2 cellular contexts compared by ENCODE assay signal in the genomic region with DNA sequence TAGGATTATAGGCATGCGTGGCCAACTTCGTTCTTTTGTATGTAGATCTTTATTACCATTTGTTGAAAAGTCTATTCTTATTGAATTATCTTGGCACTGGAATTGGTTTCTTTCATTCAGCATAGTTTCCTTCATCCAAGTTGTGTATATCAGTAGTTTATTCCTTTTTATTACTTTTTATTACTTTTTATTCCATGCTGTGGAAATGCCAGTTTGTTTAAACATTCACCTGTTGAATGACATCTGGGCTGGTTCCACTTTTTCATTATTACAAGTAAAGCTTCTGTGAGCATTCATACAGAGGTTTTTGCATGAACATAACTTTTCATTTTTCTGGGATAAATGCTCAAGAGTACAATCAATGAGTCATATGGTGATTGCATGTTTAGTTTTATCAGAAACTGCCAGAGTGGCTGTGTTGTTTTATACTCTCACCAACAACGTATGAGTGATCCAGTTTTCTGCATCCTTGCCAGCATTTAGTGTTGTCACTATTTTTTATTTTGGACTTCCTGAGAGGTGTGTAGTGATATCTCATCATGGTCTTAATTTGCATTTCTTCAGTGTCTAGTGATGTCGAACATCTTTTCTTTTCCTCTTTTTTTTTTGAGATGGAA.
TF ChIP-seq lines count a peak whose summit lies in the region.

No MANE protein-coding gene starts in this region.

TF ChIP-seq in endothelial cell of umbilical vein, 7 proteins besides CTCF, POLR2A, EP300 and RAD21:
- peak; percentile 44 for TF ChIP-seq FOS (IDR thresholded peaks at IDR 0.05; ENCODE audit: borderline replicate concordance, insufficient read depth, low read length)
- TF ChIP-seq, protein P1, sequence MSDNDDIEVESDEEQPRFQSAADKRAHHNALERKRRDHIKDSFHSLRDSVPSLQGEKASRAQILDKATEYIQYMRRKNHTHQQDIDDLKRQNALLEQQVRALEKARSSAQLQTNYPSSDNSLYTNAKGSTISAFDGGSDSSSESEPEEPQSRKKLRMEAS (IDR thresholded peaks at IDR 0.05; ENCODE audit: insufficient read depth, insufficient read length) = no peak
- TF ChIP-seq MYC (IDR thresholded peaks at IDR 0.05; ENCODE audit: low read depth, low read length) = no peak
- TF ChIP-seq EZH2 (IDR thresholded peaks at IDR 0.05; ENCODE audit: borderline replicate concordance, low read depth, low read length, severe bottlenecking) = no peak
- no peak for TF ChIP-seq GATA2 (IDR thresholded peaks at IDR 0.05; ENCODE audit: insufficient read depth, insufficient read length, low read depth, low read length)
- TF ChIP-seq JUN (IDR thresholded peaks at IDR 0.05; ENCODE audit: borderline replicate concordance, insufficient read depth, insufficient read length, low read depth) = no peak
- no peak for TF ChIP-seq POLR2AphosphoS5 (IDR thresholded peaks at IDR 0.05; ENCODE audit: insufficient read depth, low read depth, low read length)

TF ChIP-seq in GM23338, 12 proteins besides CTCF, POLR2A, EP300 and RAD21:
- TF ChIP-seq ZNF331 (CRISPR knock-in tag; IDR thresholded peaks at IDR 0.05; ENCODE audit: low read depth) = no peak
- no peak for TF ChIP-seq STAT1 (IDR thresholded peaks at IDR 0.05; ENCODE audit: unreplicated experiment)
- TF ChIP-seq EZH2 (IDR thresholded peaks at IDR 0.05; ENCODE audit: low read depth, unreplicated experiment) = no peak
- TF ChIP-seq JUNB (IDR thresholded peaks at IDR 0.05; ENCODE audit: unreplicated experiment) = no peak
- TF ChIP-seq EZH2phosphoT487 (IDR thresholded peaks at IDR 0.05; ENCODE audit: unreplicated experiment) = no peak
- TF ChIP-seq, protein P2, sequence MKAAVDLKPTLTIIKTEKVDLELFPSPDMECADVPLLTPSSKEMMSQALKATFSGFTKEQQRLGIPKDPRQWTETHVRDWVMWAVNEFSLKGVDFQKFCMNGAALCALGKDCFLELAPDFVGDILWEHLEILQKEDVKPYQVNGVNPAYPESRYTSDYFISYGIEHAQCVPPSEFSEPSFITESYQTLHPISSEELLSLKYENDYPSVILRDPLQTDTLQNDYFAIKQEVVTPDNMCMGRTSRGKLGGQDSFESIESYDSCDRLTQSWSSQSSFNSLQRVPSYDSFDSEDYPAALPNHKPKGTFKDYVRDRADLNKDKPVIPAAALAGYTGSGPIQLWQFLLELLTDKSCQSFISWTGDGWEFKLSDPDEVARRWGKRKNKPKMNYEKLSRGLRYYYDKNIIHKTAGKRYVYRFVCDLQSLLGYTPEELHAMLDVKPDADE (IDR thresholded peaks at IDR 0.05) = no peak
- TF ChIP-seq POLR2AphosphoS5 (IDR thresholded peaks at IDR 0.05; ENCODE audit: low read depth) = no peak
- TF ChIP-seq NANOG (IDR thresholded peaks at IDR 0.05; ENCODE audit: borderline replicate concordance) = no peak
